ENCODE assay signal across 19 cellular contexts in the genomic region with DNA sequence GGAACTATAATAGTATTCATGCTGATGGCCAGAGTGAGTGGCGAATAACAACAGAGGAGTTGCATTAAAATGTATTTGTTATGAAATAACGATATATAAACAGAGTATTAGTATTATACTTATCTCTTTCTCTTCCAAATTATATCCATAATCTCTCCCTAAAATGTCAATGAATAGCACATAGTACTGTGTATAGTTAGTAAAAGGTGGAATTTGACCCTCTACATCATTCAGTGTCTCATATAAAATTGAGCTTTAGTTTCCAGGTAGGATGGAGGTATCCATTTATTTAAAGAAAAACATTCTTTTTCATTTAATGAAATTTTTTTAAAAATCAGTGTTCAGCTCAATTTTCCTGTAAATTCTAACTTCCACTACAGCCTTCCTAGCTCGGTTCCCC. TPM values are rescaled to one million over a fixed set of nuclear protein-coding genes. Genes with fewer than 3 reads are reported as not detected.
"Had no signal": no experiment of that assay in that cellular context is flagged by ENCODE, and none has a peak within 500 bp of the region (broad histone marks: within the 10 kb centered on the region; RNA-seq: fewer than 3 reads in every experiment).

No MANE protein-coding gene starts in this region.

- H3K27ac ChIP-seq: brain microvascular endothelial cell, cardiac muscle cell, KMS-11 had no signal

- H3K9ac ChIP-seq: KMS-11 had no signal

- H3K4me3 Mint-ChIP-seq: activated B cell treated with CpG ODN at 0.5 μM for 24 hours; activated CD4-positive, alpha-beta T cell treated with anti-CD3 and anti-CD28 coated beads, Interleukin-2, amount 10 ng/mL, durations not matched to agents 24 days and 14 days; activated CD8-positive, alpha-beta memory T cell treated with anti-CD3 and anti-CD28 coated beads, Interleukin-2, amount 10 ng/mL, durations not matched to agents 7 days and 5 days; activated naive CD8-positive, alpha-beta T cell; activated T-cell treated with anti-CD3 and anti-CD28 coated beads, Interleukin-2, amount 50 U/mL, for 4 hours; IgD-negative memory B cell; T-helper 1 cell treated with Interleukin-12 subunit alpha and Interleukin-12 subunit beta and Interleukin-4 antibody, amounts not matched to agents 30 μg/mL and 1 μg/mL, for 36 hours had no signal

- H3K27me3 ChIP-seq: brain microvascular endothelial cell, cardiac muscle cell, Peyer's patch had no signal

- H3K4me1 Mint-ChIP-seq: activated CD8-positive, alpha-beta memory T cell treated with anti-CD3 and anti-CD28 coated beads, Interleukin-2, amount 10 ng/mL, durations not matched to agents 7 days and 5 days had no signal

- H3K4me3 ChIP-seq: cardiac muscle cell, Peyer's patch had no signal

- DNase-seq: activated B cell treated with CpG ODN at 0.5 μM for 24 hours; activated CD4-positive, alpha-beta T cell treated with anti-CD3 and anti-CD28 coated beads for 1 hour; activated CD4-positive, alpha-beta T cell treated with anti-CD3 and anti-CD28 coated beads, Interleukin-2, amount 10 ng/mL, durations not matched to agents 24 days and 14 days; activated CD4-positive, alpha-beta T cell treated with anti-CD3 and anti-CD28 coated beads, Interleukin-2, amount 50 U/mL, for 48 hours; activated CD8-positive, alpha-beta memory T cell treated with anti-CD3 and anti-CD28 coated beads, Interleukin-2, amount 10 ng/mL, durations not matched to agents 7 days and 5 days; activated effector memory CD4-positive, alpha-beta T cell treated with anti-CD3 and anti-CD28 coated beads, Interleukin-2, amount 50 U/mL, for 16 hours; activated naive CD4-positive, alpha-beta T cell treated with Interleukin-2 at 50 U/mL for 16 hours; activated T-cell treated with anti-CD3 and anti-CD28 coated beads, Interleukin-2, amount 50 U/mL, for 4 hours; amygdala; brain microvascular endothelial cell; NCI-H1436; NCI-H510A; NCI-H82; Peyer's patch had no signal

- ATAC-seq: activated CD8-positive, alpha-beta memory T cell treated with anti-CD3 and anti-CD28 coated beads, Interleukin-2, amount 10 ng/mL, durations not matched to agents 7 days and 5 days; activated T-cell treated with anti-CD3 and anti-CD28 coated beads, Interleukin-2, amount 50 U/mL, for 4 hours had no signal

- H3K9me3 Mint-ChIP-seq: activated CD4-positive, alpha-beta T cell treated with anti-CD3 and anti-CD28 coated beads, Interleukin-2, amount 10 ng/mL, durations not matched to agents 24 days and 14 days had no signal

- H3K9me3 ChIP-seq: Peyer's patch had no signal

- H3K27me3 Mint-ChIP-seq: activated B cell treated with CpG ODN at 0.5 μM for 24 hours; activated CD4-positive, alpha-beta T cell treated with anti-CD3 and anti-CD28 coated beads, Interleukin-2, amount 10 ng/mL, durations not matched to agents 24 days and 14 days; activated CD8-positive, alpha-beta memory T cell treated with anti-CD3 and anti-CD28 coated beads, Interleukin-2, amount 10 ng/mL, durations not matched to agents 7 days and 5 days; activated naive CD8-positive, alpha-beta T cell; IgD-negative memory B cell had no signal

- H3K27ac Mint-ChIP-seq: activated B cell treated with CpG ODN at 0.5 μM for 24 hours; activated CD4-positive, alpha-beta T cell treated with anti-CD3 and anti-CD28 coated beads, Interleukin-2, amount 10 ng/mL, durations not matched to agents 24 days and 14 days; activated CD8-positive, alpha-beta memory T cell treated with anti-CD3 and anti-CD28 coated beads, Interleukin-2, amount 10 ng/mL, durations not matched to agents 7 days and 5 days; activated naive CD8-positive, alpha-beta T cell; IgD-negative memory B cell; T-helper 1 cell treated with Interleukin-12 subunit alpha and Interleukin-12 subunit beta and Interleukin-4 antibody, amounts not matched to agents 30 μg/mL and 1 μg/mL, for 36 hours had no signal

RNA-seq across cellular contexts. Expression of a gene that starts 34.4 kb away (rescaled TPM):
- polyA plus RNA-seq: IgD-negative memory B cell had no signal
